In genomic region chr10:338176-339037, GRCh38 we compare ENCODE assay signal across 9 cellular contexts.
DNase-seq lines count a peak whose midpoint lies in the region; ATAC-seq, FAIRE-seq and TF ChIP-seq lines count a peak whose summit lies in the region.
"Had no signal": no experiment of that assay in that cellular context is flagged by ENCODE, and none has a peak within 500 bp of the region (broad histone marks: within the 10 kb centered on the region; RNA-seq: fewer than 3 reads in every experiment).

No MANE protein-coding gene starts in this region.

- peaks cover 20% of the 10 kb centered on the region for H3K4me1 Mint-ChIP-seq in activated B cell treated with CpG ODN at 0.5 μM for 24 hours

- WGBS in small intestine, 3 donors: 58 to 73% (median 64%) methylated on average over 31 to 33 of the region's 33 CpGs

- no peaks in the 10 kb centered on the region for H3K36me3 Mint-ChIP-seq in activated B cell treated with CpG ODN at 0.5 μM for 24 hours (ENCODE audit: low read depth)
- H3K36me3 Mint-ChIP-seq: natural killer cell treated with Interleukin-12 subunit alpha and Interleukin-12 subunit beta and Interleukin-15 and Interleukin-18, amount 100 ng/mL, for 72 hours had no signal

- H3K4me1 ChIP-seq in HEK293 (ENCODE audit: control insufficient read depth, insufficient read depth, low read length) (no peaks in the 10 kb centered on the region), foreskin keratinocyte (peaks cover 18% of the 10 kb centered on the region), small intestine (ENCODE audit: control insufficient read depth in 2 of 2, insufficient read depth in 1 of 2, low read depth in 1 of 2, low read length in 1 of 2) (no peaks in the 10 kb centered on the region)

- TF ChIP-seq CTCF in HEK293 (tag by site-specific recombination; IDR thresholded peaks at IDR 0.05) (no peak), activated B cell treated with CpG ODN at 0.5 μM for 24 hours (IDR thresholded peaks at IDR 0.05) (no peak), foreskin keratinocyte (conservative IDR thresholded peaks at IDR 0.05) (no peak)

- H3K27ac Mint-ChIP-seq in activated B cell treated with CpG ODN at 0.5 μM for 24 hours: no peak overlapping the region

- DNase-seq in activated B cell treated with CpG ODN at 0.5 μM for 24 hours (no peak), foreskin keratinocyte (peak; percentile 87 to 89), small intestine (peak; percentile 70), NCI-H2227 treated with DMSO at 0.1 percent for 48 hours (lab: John Stamatoyannopoulos, UW) (no peak)
- no peak for DNase-seq in activated T-cell treated with anti-CD3 and anti-CD28 coated beads, Interleukin-2, amount 50 U/mL, for 48 hours

- no peaks in the 10 kb centered on the region for H3K27me3 Mint-ChIP-seq in activated B cell treated with CpG ODN at 0.5 μM for 24 hours
- H3K27me3 Mint-ChIP-seq: natural killer cell treated with Interleukin-12 subunit alpha and Interleukin-12 subunit beta and Interleukin-15 and Interleukin-18, amount 100 ng/mL, for 72 hours had no signal

- H3K27ac ChIP-seq in HEK293 (ENCODE audit: extremely low read depth, low read depth, low read length): no peak overlapping the region
- peak overlapping the region; percentile 30 for H3K27ac ChIP-seq in foreskin keratinocyte
- H3K27ac ChIP-seq in small intestine (ENCODE audit: low read depth in 1 of 2, low read length in 1 of 2): no peak overlapping the region

- no peak for FAIRE-seq in small intestine (lab: Jason Lieb, UNC)

- CTCF ChIA-PET in HEK293 (lab: Yijun Ruan, JAX) (no interaction called here), activated B cell treated with CpG ODN at 0.5 μM for 24 hours (lab: Charles Lee) (interaction anchor here (0.6 to 1.6 kb wide), 2 partner anchors 21 to 80 kb away, joined by 3 to 5 read pairs; no protein-coding TSS in a partner anchor)

- no peaks in the 10 kb centered on the region for H3K27me3 ChIP-seq in foreskin keratinocyte
- no peaks in the 10 kb centered on the region for H3K27me3 ChIP-seq in small intestine (ENCODE audit: control insufficient read depth in 2 of 2, insufficient read depth in 2 of 2, low read length in 2 of 2)

- H3K36me3 ChIP-seq in HEK293 (ENCODE audit: control insufficient read depth in 2 of 2, insufficient read depth in 1 of 2, low read length in 2 of 2) (peaks cover 9 to 46% of the 10 kb centered on the region in 2 experiments; a peak in 2 of 3 replicates), small intestine (ENCODE audit: control insufficient read depth in 2 of 2, insufficient read depth in 2 of 2, low read length in 2 of 2) (peaks cover 0 to 4% of the 10 kb centered on the region in 2 donors)

- POLR2A ChIA-PET in HEK293 (lab: Yijun Ruan, JAX) (no interaction called here), activated B cell treated with CpG ODN at 0.5 μM for 24 hours (lab: Charles Lee) (no interaction called here)

- H3K9me3 Mint-ChIP-seq in activated B cell treated with CpG ODN at 0.5 μM for 24 hours: no peaks in the 10 kb centered on the region
- H3K9me3 Mint-ChIP-seq: natural killer cell treated with Interleukin-12 subunit alpha and Interleukin-12 subunit beta and Interleukin-15 and Interleukin-18, amount 100 ng/mL, for 72 hours had no signal

- ATAC-seq in activated B cell treated with CpG ODN at 0.5 μM for 24 hours (ENCODE audit: low read depth) (peak; percentile 25), foreskin keratinocyte (peak; percentile 85), GM18520 (IDR thresholded peaks at IDR 0.05; ENCODE audit: unreplicated experiment) (no peak), SK-N-SH treated with all-trans-retinoic acid at 6 μM for 48 hours (no peak)
- ATAC-seq: natural killer cell treated with Interleukin-12 subunit alpha and Interleukin-12 subunit beta and Interleukin-15 and Interleukin-18, amount 100 ng/mL, for 72 hours had no signal

- H3K4me3 Mint-ChIP-seq in activated B cell treated with CpG ODN at 0.5 μM for 24 hours: no peak overlapping the region
- H3K4me3 Mint-ChIP-seq: natural killer cell treated with Interleukin-12 subunit alpha and Interleukin-12 subunit beta and Interleukin-15 and Interleukin-18, amount 100 ng/mL, for 72 hours had no signal

- no peak overlapping the region for H3K4me3 ChIP-seq in HEK293 (ENCODE audit: low read depth, low read length)
- no peak overlapping the region for H3K4me3 ChIP-seq in small intestine (ENCODE audit: low read depth in 1 of 2, low read length in 2 of 2)

- intact Hi-C loops in activated B cell treated with CpG ODN at 0.5 μM for 24 hours (cut with micrococcal nuclease): no loop called here

- H3K9me3 ChIP-seq in HEK293 (ENCODE audit: control insufficient read depth, insufficient read depth, low read depth, low read length) (no peaks in the 10 kb centered on the region), small intestine (ENCODE audit: control insufficient read depth, low read depth) (no peaks in the 10 kb centered on the region)

TF ChIP-seq in HEK293, 187 proteins besides CTCF, POLR2A, EP300 and RAD21:
- no peak for TF ChIP-seq TRIM28 (IDR thresholded peaks at IDR 0.05; ENCODE audit: borderline replicate concordance, low read length)
- TF ChIP-seq IKZF3 (tag by site-specific recombination; IDR thresholded peaks at IDR 0.05): no peak
- peak; percentile 43; the same call in 1 of the 2 replicates for TF ChIP-seq ZFHX2 (tag by site-specific recombination; conservative IDR thresholded peaks at IDR 0.05)
- peak; percentile 70 for TF ChIP-seq EGR2 (tag by site-specific recombination; IDR thresholded peaks at IDR 0.05; ENCODE audit: low read depth)
- TF ChIP-seq ZEB2 (tag by site-specific recombination; IDR thresholded peaks at IDR 0.05): no peak

TF ChIP-seq in SK-N-SH treated with all-trans-retinoic acid at 6 μM for 48 hours, 23 proteins besides CTCF, POLR2A, EP300 and RAD21:
- no peak for TF ChIP-seq ZC3H10 (CRISPR knock-in tag; IDR thresholded peaks at IDR 0.05)
- TF ChIP-seq ESRRG (CRISPR knock-in tag; IDR thresholded peaks at IDR 0.05): no peak
- TF ChIP-seq ISL1 (CRISPR knock-in tag; IDR thresholded peaks at IDR 0.05): no peak
- TF ChIP-seq ZFP3 (CRISPR knock-in tag; IDR thresholded peaks at IDR 0.05): no peak
- no peak for TF ChIP-seq ZNF8 (CRISPR knock-in tag; IDR thresholded peaks at IDR 0.05)
- no peak for TF ChIP-seq SNAI2 (CRISPR knock-in tag; IDR thresholded peaks at IDR 0.05)
- TF ChIP-seq, protein P1, sequence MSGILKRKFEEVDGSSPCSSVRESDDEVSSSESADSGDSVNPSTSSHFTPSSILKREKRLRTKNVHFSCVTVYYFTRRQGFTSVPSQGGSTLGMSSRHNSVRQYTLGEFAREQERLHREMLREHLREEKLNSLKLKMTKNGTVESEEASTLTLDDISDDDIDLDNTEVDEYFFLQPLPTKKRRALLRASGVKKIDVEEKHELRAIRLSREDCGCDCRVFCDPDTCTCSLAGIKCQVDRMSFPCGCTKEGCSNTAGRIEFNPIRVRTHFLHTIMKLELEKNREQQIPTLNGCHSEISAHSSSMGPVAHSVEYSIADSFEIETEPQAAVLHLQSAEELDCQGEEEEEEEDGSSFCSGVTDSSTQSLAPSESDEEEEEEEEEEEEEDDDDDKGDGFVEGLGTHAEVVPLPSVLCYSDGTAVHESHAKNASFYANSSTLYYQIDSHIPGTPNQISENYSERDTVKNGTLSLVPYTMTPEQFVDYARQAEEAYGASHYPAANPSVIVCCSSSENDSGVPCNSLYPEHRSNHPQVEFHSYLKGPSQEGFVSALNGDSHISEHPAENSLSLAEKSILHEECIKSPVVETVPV (CRISPR knock-in tag; IDR thresholded peaks at IDR 0.05): no peak
- no peak for TF ChIP-seq PATZ1 (CRISPR knock-in tag; IDR thresholded peaks at IDR 0.05; ENCODE audit: borderline replicate concordance)
- no peak for TF ChIP-seq TCF4 (CRISPR knock-in tag; IDR thresholded peaks at IDR 0.05; ENCODE audit: borderline replicate concordance)
- no peak for TF ChIP-seq CSDC2 (CRISPR knock-in tag; IDR thresholded peaks at IDR 0.05)
- TF ChIP-seq ZNF70 (CRISPR knock-in tag; IDR thresholded peaks at IDR 0.05): no peak

Comparison
In these comparisons a context has a peak if more than half of its experiments do, and no peak if none do; other contexts are left out.
1. ATAC-seq: peak in activated B cell treated with CpG ODN at 0.5 μM for 24 hours (single experiment) and foreskin keratinocyte (single experiment); none in GM18520 (single experiment) and SK-N-SH treated with all-trans-retinoic acid at 6 μM for 48 hours (single experiment).
2. DNase-seq: peak in foreskin keratinocyte (2 of 2) and small intestine (single experiment); none in activated B cell treated with CpG ODN at 0.5 μM for 24 hours (single experiment), activated T-cell treated with anti-CD3 and anti-CD28 coated beads, Interleukin-2, amount 50 U/mL, for 48 hours (0 of 2) and NCI-H2227 treated with DMSO at 0.1 percent for 48 hours (single experiment).